18 cellular contexts compared by ENCODE assay signal in the genomic region with DNA sequence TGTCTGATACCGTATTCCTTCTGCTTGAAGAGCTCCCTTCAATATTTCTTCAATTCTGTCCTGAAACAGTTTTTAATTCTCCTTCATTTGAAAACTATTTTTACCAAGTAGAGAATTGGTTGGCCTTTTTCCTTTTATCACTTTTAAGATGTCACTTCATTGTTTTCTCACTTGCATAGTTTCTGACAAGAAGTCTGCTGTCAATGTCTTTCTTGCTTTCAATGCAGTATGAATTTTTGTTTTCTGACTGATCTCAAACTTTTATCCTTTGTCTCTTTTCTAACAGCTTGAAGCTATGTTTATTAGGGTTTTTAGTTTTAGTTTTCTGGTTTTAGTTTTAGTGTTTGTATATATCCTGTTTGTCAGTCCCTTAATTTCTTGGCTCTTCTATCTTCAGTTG.
A peak's percentile ranks its signal among the peaks of the same experiment; 100 is the strongest.
DNase-seq lines count a peak whose midpoint lies in the region; ATAC-seq lines count a peak whose summit lies in the region.
"Had no signal": no experiment of that assay in that cellular context is flagged by ENCODE, and none has a peak within 500 bp of the region (broad histone marks: within the 10 kb centered on the region; RNA-seq: fewer than 3 reads in every experiment).

No MANE protein-coding gene starts in this region.

- H3K27me3 ChIP-seq in mesenchymal stem cell (ENCODE audit: control insufficient read depth in 1 of 2, insufficient read depth in 1 of 2, low read length in 2 of 2) = no peaks in the 10 kb centered on the region
- H3K27me3 ChIP-seq in neuronal stem cell (ENCODE audit: control insufficient read depth in 3 of 3, insufficient read depth in 3 of 3, low read depth in 1 of 3, low read length in 3 of 3) = no peaks in the 10 kb centered on the region
- H3K27me3 ChIP-seq: neural progenitor cell, suprapubic skin had no signal

- H3K36me3 ChIP-seq in mesenchymal stem cell (ENCODE audit: control insufficient read depth in 1 of 2, insufficient read depth in 2 of 2, low read depth in 1 of 2, low read length in 2 of 2) (no peaks in the 10 kb centered on the region), neuronal stem cell (replicated peaks in 1 of 2; ENCODE audit: control insufficient read depth in 2 of 2, insufficient read depth in 2 of 2, low read length in 2 of 2) (no peaks in the 10 kb centered on the region)
- H3K36me3 ChIP-seq: suprapubic skin had no signal

- H3K4ac ChIP-seq in mesenchymal stem cell (ENCODE audit: low read depth in 1 of 2, low read length in 2 of 2) = no peak overlapping the region
- H3K4ac ChIP-seq in neuronal stem cell (ENCODE audit: low read length) = no peak overlapping the region

- H4K8ac ChIP-seq in mesenchymal stem cell (ENCODE audit: low read length) = no peak overlapping the region
- H4K8ac ChIP-seq in neuronal stem cell (ENCODE audit: low read depth, low read length) = no peak overlapping the region

- no peak overlapping the region for H3K27ac ChIP-seq in mesenchymal stem cell (ENCODE audit: low read length, poor library complexity, severe bottlenecking)
- no peak overlapping the region for H3K27ac ChIP-seq in neuronal stem cell (replicated peaks; ENCODE audit: low read length)
- H3K27ac ChIP-seq: A549, neural progenitor cell, suprapubic skin had no signal

- 100% methylated on average over 1 of the region's 1 CpG for whole genome bisulfite sequencing in mesenchymal stem cell
- no CpG with 5 or more reads among the region's 1 CpG for WGBS in neuronal stem cell (ENCODE audit: extremely low coverage in 2 of 2, insufficient read length in 2 of 2, insufficient replicate concordance in 1 of 2), 2 donors

- H2AK5ac ChIP-seq in mesenchymal stem cell (ENCODE audit: low read length, severe bottlenecking) (no peak overlapping the region), neuronal stem cell (ENCODE audit: low read depth, low read length) (no peak overlapping the region)

- H2BK5ac ChIP-seq in mesenchymal stem cell (ENCODE audit: low read depth, low read length, poor library complexity, severe bottlenecking) (no peak overlapping the region), neuronal stem cell (ENCODE audit: low read length) (no peak overlapping the region)

- H2BK120ac ChIP-seq in mesenchymal stem cell (ENCODE audit: low read depth, low read length) (no peak overlapping the region), neuronal stem cell (ENCODE audit: low read depth, low read length) (no peak overlapping the region)

- H2BK15ac ChIP-seq in mesenchymal stem cell (ENCODE audit: low read depth, poor library complexity, severe bottlenecking) (no peak overlapping the region), neuronal stem cell (ENCODE audit: low read length) (no peak overlapping the region)

- H3K79me1 ChIP-seq in mesenchymal stem cell (replicated peaks; ENCODE audit: low read length, poor library complexity, severe bottlenecking) = peaks cover 17% of the 10 kb centered on the region
- H3K79me1 ChIP-seq in neuronal stem cell (ENCODE audit: low read depth, low read length) = no peaks in the 10 kb centered on the region

- H2AFZ ChIP-seq in mesenchymal stem cell (ENCODE audit: low read depth, low read length) (no peak overlapping the region), neuronal stem cell (ENCODE audit: low read length) (no peak overlapping the region)
- H2AFZ ChIP-seq: neural progenitor cell had no signal

- H3K4me1 ChIP-seq in mesenchymal stem cell (ENCODE audit: control insufficient read depth, insufficient read depth, low read depth, low read length) (no peaks in the 10 kb centered on the region), neuronal stem cell (ENCODE audit: control insufficient read depth in 2 of 2, insufficient read depth in 1 of 2, low read depth in 1 of 2, low read length in 2 of 2) (no peaks in the 10 kb centered on the region)
- H3K4me1 ChIP-seq: A549, neural progenitor cell, suprapubic skin had no signal

- H2BK12ac ChIP-seq in mesenchymal stem cell (ENCODE audit: low read length in 2 of 2) (no peak overlapping the region), neuronal stem cell (ENCODE audit: low read length) (no peak overlapping the region)

- H4K91ac ChIP-seq in mesenchymal stem cell (ENCODE audit: low read length) (no peak overlapping the region), neuronal stem cell (ENCODE audit: low read depth, low read length, poor library complexity) (no peak overlapping the region)

- no peak overlapping the region for H3K14ac ChIP-seq in mesenchymal stem cell (ENCODE audit: low read length in 2 of 2)
- no peak overlapping the region for H3K14ac ChIP-seq in neuronal stem cell (ENCODE audit: low read length)

- H3K18ac ChIP-seq in mesenchymal stem cell (ENCODE audit: low read depth in 1 of 2, low read length in 2 of 2) (no peak overlapping the region), neuronal stem cell (ENCODE audit: low read length) (no peak overlapping the region)

- H3K4me3 ChIP-seq in mesenchymal stem cell (ENCODE audit: insufficient read depth in 1 of 2, low read depth in 1 of 2, low read length in 2 of 2) (no peak overlapping the region), neuronal stem cell (ENCODE audit: low read length in 2 of 2) (no peak overlapping the region)
- H3K4me3 ChIP-seq: A549, neural progenitor cell, suprapubic skin had no signal

- ATAC-seq in GM21381 (IDR thresholded peaks at IDR 0.05; ENCODE audit: unreplicated experiment) = no peak
- no peak for ATAC-seq in GM18519 (IDR thresholded peaks at IDR 0.05; ENCODE audit: low FRiP score, unreplicated experiment)
- ATAC-seq: A549, right cardiac atrium had no signal

- H3K23ac ChIP-seq in mesenchymal stem cell (ENCODE audit: low read length in 2 of 2) (no peak overlapping the region), neuronal stem cell (ENCODE audit: low read depth, low read length, poor library complexity) (no peak overlapping the region)

- peaks cover 46% of the 10 kb centered on the region for H3K9me3 ChIP-seq in mesenchymal stem cell (ENCODE audit: control insufficient read depth, low read length)
- H3K9me3 ChIP-seq in neuronal stem cell (replicated peaks in 1 of 2; ENCODE audit: control insufficient read depth in 2 of 2, insufficient read depth in 1 of 2, low read depth in 1 of 2, low read length in 2 of 2) = peaks cover 4 to 12% of the 10 kb centered on the region in 2 donors

- DNase-seq in DMS79 treated with DMSO at 0.1 percent for 48 hours (lab: John Stamatoyannopoulos, UW) (peak; percentile 18), DMS79 (lab: John Stamatoyannopoulos, UW) (no peak), NAMALWA (ENCODE audit: low spot score) (peak; percentile 28), astrocyte of the hippocampus (ENCODE audit: low read depth, low spot score) (peak; percentile 23), mesenchymal stem cell (peak; percentile 59), neuronal stem cell (ENCODE audit: low spot score) (no peak)
- DNase-seq: activated CD4-positive, CD25-positive, alpha-beta regulatory T cell treated with anti-CD3 and anti-CD28 coated beads, Interleukin-2, amount 50 U/mL, for 72 hours; activated naive CD4-positive, alpha-beta T cell treated with anti-CD3 and anti-CD28 coated beads for 36 hours; CD4-positive, alpha-beta T cell; central memory CD4-positive, alpha-beta T cell; NCI-H510A treated with DMSO at 0.1 percent for 48 hours; right cardiac atrium; stimulated activated CD4-positive, alpha-beta T cell treated with anti-CD3 and anti-CD28 coated beads, Interleukin-2, amount 100 ng/mL, for 24 hours had no signal

- H3K4me2 ChIP-seq in mesenchymal stem cell (ENCODE audit: low read length, poor library complexity, severe bottlenecking) (no peak overlapping the region), neuronal stem cell (ENCODE audit: insufficient read depth, low read length, poor library complexity, severe bottlenecking) (no peak overlapping the region)
- H3K4me2 ChIP-seq: A549, neural progenitor cell had no signal

- H3K9ac ChIP-seq in mesenchymal stem cell (ENCODE audit: low read length) (no peak overlapping the region), neuronal stem cell (ENCODE audit: low read depth, low read length, poor library complexity) (no peak overlapping the region)
- H3K9ac ChIP-seq: neural progenitor cell had no signal

Comparison
In these comparisons a context has a peak if more than half of its experiments do, and no peak if none do; other contexts are left out.
1. DNase-seq: peak in DMS79 treated with DMSO at 0.1 percent for 48 hours (single experiment), NAMALWA (single experiment), astrocyte of the hippocampus (single experiment) and mesenchymal stem cell (single experiment); none in DMS79 (single experiment) and neuronal stem cell (single experiment).